ENCODE assay signal across 8 cellular contexts in the genomic region with DNA sequence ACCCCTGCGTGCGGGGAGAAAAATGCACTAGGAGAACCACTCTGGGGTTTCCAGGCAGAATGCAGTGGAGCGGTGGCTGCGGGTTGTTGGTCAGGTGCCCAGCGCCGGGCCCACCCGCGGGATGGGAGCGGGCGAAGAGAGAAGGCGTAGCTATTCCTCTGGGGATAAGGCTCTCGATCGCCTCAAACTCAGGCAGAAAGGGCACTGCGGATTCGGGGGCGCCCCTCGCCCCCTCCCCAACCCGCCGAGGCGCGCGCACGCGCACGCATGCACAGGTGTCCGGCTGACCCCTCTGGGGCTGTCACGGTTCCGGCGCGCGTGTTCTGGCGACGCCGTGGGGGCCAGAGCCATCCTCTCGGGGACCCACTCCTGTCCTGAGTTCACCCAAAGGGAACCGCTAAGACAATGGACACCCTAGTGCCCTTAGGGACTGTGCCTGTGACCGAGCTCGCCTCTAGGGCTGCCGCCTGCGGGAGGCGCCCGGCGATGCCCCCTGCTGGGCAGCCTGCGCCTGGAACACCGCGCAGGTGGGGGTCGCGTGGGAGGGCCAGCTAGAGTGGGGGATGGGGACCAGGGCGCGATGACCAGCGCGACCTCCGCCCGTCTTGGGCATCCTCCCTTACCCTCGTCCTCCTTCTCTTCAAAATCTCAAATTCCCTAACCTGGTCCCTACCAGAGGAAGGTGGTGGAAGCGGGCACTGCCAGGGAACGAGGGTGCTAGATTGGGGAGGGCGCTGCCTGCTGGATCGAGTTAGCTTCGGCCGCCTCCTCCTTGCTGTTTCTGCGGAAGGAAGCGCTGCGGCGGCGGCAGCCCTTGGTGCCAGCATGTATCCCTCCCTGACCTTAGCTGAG. TPM values are rescaled to one million over a fixed set of nuclear protein-coding genes. Genes with fewer than 3 reads are reported as not detected.
DNase-seq lines count a peak whose midpoint lies in the region; ATAC-seq and TF ChIP-seq lines count a peak whose summit lies in the region.

No MANE protein-coding gene starts in this region.

- peaks cover 31 to 83% of the 10 kb centered on the region in 2 donors for H3K27me3 ChIP-seq in right atrium auricular region

- no peaks in the 10 kb centered on the region for H3K36me3 ChIP-seq in right atrium auricular region

- no peak for ATAC-seq in activated CD8-positive, alpha-beta T cell treated with anti-CD3 and anti-CD28 coated beads, Interleukin-2, amount 10 ng/mL, durations not matched to agents 7 days and 5 days
- ATAC-seq in stimulated activated naive B cell treated with anti-CD40 and anti-IgM and Interleukin-4, amounts not matched to agents 10 μg/mL and 1 μg/mL and 100 μg/mL, for 72 hours (replicated peaks): peak; percentile 44 to 45
- ATAC-seq in HG03097 (IDR thresholded peaks at IDR 0.05; ENCODE audit: low FRiP score, unreplicated experiment) (no peak), GM21367 (IDR thresholded peaks at IDR 0.05; ENCODE audit: unreplicated experiment) (no peak)

- no peak overlapping the region for H3K4me3 ChIP-seq in GM12875 (ENCODE audit: low read depth, low read length)
- peak overlapping the region in 1 of 2 donors; percentile 38 for H3K4me3 ChIP-seq in right atrium auricular region

- H3K4me1 ChIP-seq in right atrium auricular region: peaks cover 0 to 50% of the 10 kb centered on the region in 2 donors

- no peaks in the 10 kb centered on the region for H3K9me3 Mint-ChIP-seq in activated CD8-positive, alpha-beta T cell treated with anti-CD3 and anti-CD28 coated beads, Interleukin-2, amount 10 ng/mL, durations not matched to agents 7 days and 5 days (ENCODE audit: insufficient read depth)
- no peaks in the 10 kb centered on the region for H3K9me3 Mint-ChIP-seq in stimulated activated naive B cell treated with anti-CD40 and anti-IgM and Interleukin-4, amounts not matched to agents 10 μg/mL and 1 μg/mL and 100 μg/mL, for 72 hours

- H3K4me3 Mint-ChIP-seq in activated CD8-positive, alpha-beta T cell treated with anti-CD3 and anti-CD28 coated beads, Interleukin-2, amount 10 ng/mL, durations not matched to agents 7 days and 5 days: peak overlapping the region; percentile 36
- peak overlapping the region; percentile 32 to 62 for H3K4me3 Mint-ChIP-seq in stimulated activated naive B cell treated with anti-CD40 and anti-IgM and Interleukin-4, amounts not matched to agents 10 μg/mL and 1 μg/mL and 100 μg/mL, for 72 hours

- no peaks in the 10 kb centered on the region for H3K9me3 ChIP-seq in right atrium auricular region

- H3K27ac Mint-ChIP-seq in activated CD8-positive, alpha-beta T cell treated with anti-CD3 and anti-CD28 coated beads, Interleukin-2, amount 10 ng/mL, durations not matched to agents 7 days and 5 days: no peak overlapping the region
- H3K27ac Mint-ChIP-seq in stimulated activated naive B cell treated with anti-CD40 and anti-IgM and Interleukin-4, amounts not matched to agents 10 μg/mL and 1 μg/mL and 100 μg/mL, for 72 hours: peak overlapping the region; percentile 70

- peaks cover 2% of the 10 kb centered on the region for H3K36me3 Mint-ChIP-seq in activated CD8-positive, alpha-beta T cell treated with anti-CD3 and anti-CD28 coated beads, Interleukin-2, amount 10 ng/mL, durations not matched to agents 7 days and 5 days (ENCODE audit: low read depth)
- H3K36me3 Mint-ChIP-seq in stimulated activated naive B cell treated with anti-CD40 and anti-IgM and Interleukin-4, amounts not matched to agents 10 μg/mL and 1 μg/mL and 100 μg/mL, for 72 hours: peaks cover 0 to 6% of the 10 kb centered on the region in 2 donors

- H3K27ac ChIP-seq in right atrium auricular region: peak overlapping the region in 1 of 2 donors; percentile 4

- TF ChIP-seq CTCF in GM12875 (IDR thresholded peaks at IDR 0.05; ENCODE audit: borderline replicate concordance, insufficient read depth, low read depth, low read length): peak; percentile 69
- peak; percentile 58 to 72 for TF ChIP-seq CTCF in right atrium auricular region (IDR thresholded peaks at IDR 0.05)

- CTCF ChIA-PET in activated CD8-positive, alpha-beta T cell treated with anti-CD3 and anti-CD28 coated beads, Interleukin-2, amount 10 ng/mL, durations not matched to agents 7 days and 5 days (lab: Charles Lee): interaction anchor here (0.7 to 10.5 kb wide), 16 partner anchors 10 to 182 kb away, joined by 3 to 94 read pairs (median 4); a partner anchor contains a TSS

- POLR2A ChIA-PET in activated CD8-positive, alpha-beta T cell treated with anti-CD3 and anti-CD28 coated beads, Interleukin-2, amount 10 ng/mL, durations not matched to agents 7 days and 5 days (lab: Charles Lee): interaction anchor here (0.8 to 1.7 kb wide), 3 partner anchors 14 to 28 kb away, joined by 3 to 11 read pairs (median 6); a partner anchor contains a TSS

- H3K4me1 Mint-ChIP-seq in activated CD8-positive, alpha-beta T cell treated with anti-CD3 and anti-CD28 coated beads, Interleukin-2, amount 10 ng/mL, durations not matched to agents 7 days and 5 days (ENCODE audit: low read depth): peaks cover 39% of the 10 kb centered on the region
- peaks cover 29 to 49% of the 10 kb centered on the region in 2 donors for H3K4me1 Mint-ChIP-seq in stimulated activated naive B cell treated with anti-CD40 and anti-IgM and Interleukin-4, amounts not matched to agents 10 μg/mL and 1 μg/mL and 100 μg/mL, for 72 hours

- DNase-seq in AG20443 (ENCODE audit: low spot score): peak; percentile 50
- DNase-seq in NCI-H2171 treated with DMSO at 0.1 percent for 48 hours (lab: John Stamatoyannopoulos, UW): peak; percentile 87
- DNase-seq in activated CD8-positive, alpha-beta T cell treated with anti-CD3 and anti-CD28 coated beads, Interleukin-2, amount 10 ng/mL, durations not matched to agents 7 days and 5 days: peak; percentile 62
- no peak for DNase-seq in right atrium auricular region (ENCODE audit: low spot score)
- no peak for DNase-seq in stimulated activated naive B cell treated with anti-CD40 and anti-IgM and Interleukin-4, amounts not matched to agents 10 μg/mL and 1 μg/mL and 100 μg/mL, for 72 hours

- peaks cover 63% of the 10 kb centered on the region for H3K27me3 Mint-ChIP-seq in activated CD8-positive, alpha-beta T cell treated with anti-CD3 and anti-CD28 coated beads, Interleukin-2, amount 10 ng/mL, durations not matched to agents 7 days and 5 days (ENCODE audit: low read depth)
- peaks cover 65 to 74% of the 10 kb centered on the region in 2 donors for H3K27me3 Mint-ChIP-seq in stimulated activated naive B cell treated with anti-CD40 and anti-IgM and Interleukin-4, amounts not matched to agents 10 μg/mL and 1 μg/mL and 100 μg/mL, for 72 hours

RNA-seq across cellular contexts. Expression of a gene that starts 14.4 kb away (rescaled TPM):
- 1 to 10 TPM; 8.6 to 9.4 TPM for total RNA-seq in activated CD8-positive, alpha-beta T cell treated with anti-CD3 and anti-CD28 coated beads, Interleukin-2, amount 10 ng/mL, durations not matched to agents 7 days and 5 days
- 1 to 10 TPM; 2.7 to 3.0 TPM for total RNA-seq in right atrium auricular region

RNA-seq across cellular contexts. Expression of a gene that starts 28.0 kb away (rescaled TPM):
- 10 to 100 TPM; 50.3 to 57.2 TPM for total RNA-seq in activated CD8-positive, alpha-beta T cell treated with anti-CD3 and anti-CD28 coated beads, Interleukin-2, amount 10 ng/mL, durations not matched to agents 7 days and 5 days
- total RNA-seq in right atrium auricular region: 10 to 100 TPM; 22.8 to 24.3 TPM

RNA-seq across cellular contexts. Expression of a gene that starts 33.3 kb away (rescaled TPM):
- total RNA-seq in activated CD8-positive, alpha-beta T cell treated with anti-CD3 and anti-CD28 coated beads, Interleukin-2, amount 10 ng/mL, durations not matched to agents 7 days and 5 days: 10 to 100 TPM; 16.2 to 16.5 TPM
- 1 to 10 TPM; 1.0 to 1.7 TPM for total RNA-seq in right atrium auricular region

Comparison
In these comparisons a context has a peak if more than half of its experiments do, and no peak if none do; other contexts are left out.
1. DNase-seq: peak in AG20443 (single experiment), NCI-H2171 treated with DMSO at 0.1 percent for 48 hours (single experiment) and activated CD8-positive, alpha-beta T cell treated with anti-CD3 and anti-CD28 coated beads, Interleukin-2, amount 10 ng/mL, durations not matched to agents 7 days and 5 days (single experiment); none in right atrium auricular region (single experiment) and stimulated activated naive B cell treated with anti-CD40 and anti-IgM and Interleukin-4, amounts not matched to agents 10 μg/mL and 1 μg/mL and 100 μg/mL, for 72 hours (single experiment).
2. ATAC-seq: peak in stimulated activated naive B cell treated with anti-CD40 and anti-IgM and Interleukin-4, amounts not matched to agents 10 μg/mL and 1 μg/mL and 100 μg/mL, for 72 hours (2 of 2); none in activated CD8-positive, alpha-beta T cell treated with anti-CD3 and anti-CD28 coated beads, Interleukin-2, amount 10 ng/mL, durations not matched to agents 7 days and 5 days (single experiment), HG03097 (single experiment) and GM21367 (single experiment).
3. RNA of a gene that starts 33.3 kb away (total RNA-seq): 16.2 to 16.5 TPM in activated CD8-positive, alpha-beta T cell treated with anti-CD3 and anti-CD28 coated beads, Interleukin-2, amount 10 ng/mL, durations not matched to agents 7 days and 5 days; 1.0 to 1.7 TPM in right atrium auricular region; every median in the first group is over 4 times any median in the second.